3 cellular contexts compared by ENCODE assay signal in genomic region chr18:45498270-45498625, GRCh38.
"Had no signal": no experiment of that assay in that cellular context is flagged by ENCODE, and none has a peak within 500 bp of the region (broad histone marks: within the 10 kb centered on the region; RNA-seq: fewer than 3 reads in every experiment).

No MANE protein-coding gene starts in this region.

- H3K4me3 ChIP-seq: GM12878 had no signal

- DNase-seq: GDM1, GF-D8 had no signal

- ATAC-seq: GM12878 had no signal
